16 cellular contexts compared by ENCODE assay signal in the genomic region with DNA sequence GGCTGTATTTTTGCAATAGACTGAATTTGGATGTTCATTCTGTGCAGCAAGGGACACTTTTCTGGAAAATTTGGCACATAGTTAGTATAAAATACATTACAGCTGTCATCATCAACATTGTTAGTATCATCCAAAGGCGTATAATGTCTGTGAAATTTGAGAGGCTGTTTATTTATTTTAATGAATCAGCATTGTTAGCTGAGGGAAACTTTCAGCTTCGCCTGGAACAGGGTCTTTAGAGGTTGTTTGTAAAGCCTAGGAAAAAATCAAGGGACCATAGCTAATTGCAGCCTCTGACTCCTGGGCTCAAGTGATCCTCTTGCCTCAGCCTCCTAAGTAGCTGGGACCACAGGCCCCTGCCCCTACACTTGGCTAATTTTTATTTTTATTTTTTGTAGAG.
DNase-seq lines count a peak whose midpoint lies in the region; ATAC-seq, FAIRE-seq and TF ChIP-seq lines count a peak whose summit lies in the region.
"Had no signal": no experiment of that assay in that cellular context is flagged by ENCODE, and none has a peak within 500 bp of the region (broad histone marks: within the 10 kb centered on the region; RNA-seq: fewer than 3 reads in every experiment).

No MANE protein-coding gene starts in this region.

- peaks cover 8 to 12% of the 10 kb centered on the region in 2 donors for H3K27me3 Mint-ChIP-seq in T-cell

- H3K27me3 ChIP-seq in MG63 (no peaks in the 10 kb centered on the region), bronchial epithelial cell (ENCODE audit: control insufficient read depth, insufficient read depth, low read length) (no peaks in the 10 kb centered on the region)

- POLR2A ChIA-PET in T-cell (lab: Charles Lee) = no interaction called here

- DNase-seq in NCI-H526 (lab: John Stamatoyannopoulos, UW) (peak; percentile 19 to 31), NCI-H526 treated with DMSO at 0.1 percent for 48 hours (lab: John Stamatoyannopoulos, UW) (no peak), MG63 (peak; percentile 17), bronchial epithelial cell (ENCODE audit: low read depth) (peak; percentile 59), skeletal muscle cell (ENCODE audit: low read depth) (peak; percentile 51), SIG-M5 treated with dmso at 0.1 percent for 504 hours (lab: John Stamatoyannopoulos, UW; ENCODE audit: unreplicated experiment) (no peak), T-cell (no peak)
- DNase-seq: activated CD8-positive, alpha-beta memory T cell treated with anti-CD3 and anti-CD28 coated beads, Interleukin-2, amount 50 U/mL, for 48 hours; activated naive CD4-positive, alpha-beta T cell treated with anti-CD3 and anti-CD28 coated beads for 36 hours; islet precursor cell; NCI-H69; T-helper 17 cell; trophoblast cell had no signal

- FAIRE-seq in bronchial epithelial cell (lab: Jason Lieb, UNC) = no peak

- no peak for TF ChIP-seq CTCF in bronchial epithelial cell (IDR thresholded peaks at IDR 0.05; ENCODE audit: insufficient read depth, low read length, severe bottlenecking)

- H3K4me3 Mint-ChIP-seq in T-cell = no peak overlapping the region
- H3K4me3 Mint-ChIP-seq: activated naive CD4-positive, alpha-beta T cell treated with anti-CD3 and anti-CD28 coated beads for 36 hours; stimulated activated memory B cell treated with anti-CD40 and anti-IgM and Interleukin-4, amounts not matched to agents 10 μg/mL and 1 μg/mL and 100 μg/mL, for 72 hours; T-helper 17 cell had no signal

- no peak overlapping the region for H3K27ac Mint-ChIP-seq in T-cell
- H3K27ac Mint-ChIP-seq: activated naive CD4-positive, alpha-beta T cell treated with anti-CD3 and anti-CD28 coated beads for 36 hours; stimulated activated memory B cell treated with anti-CD40 and anti-IgM and Interleukin-4, amounts not matched to agents 10 μg/mL and 1 μg/mL and 100 μg/mL, for 72 hours; T-helper 17 cell had no signal

- ATAC-seq in GM21717 (IDR thresholded peaks at IDR 0.05; ENCODE audit: unreplicated experiment) (no peak), T-cell (replicated peaks in 1 of 4) (no peak)
- ATAC-seq: activated CD4-positive, CD25-positive, alpha-beta regulatory T cell treated with anti-CD3 and anti-CD28 coated beads, Interleukin-2, amount 50 U/mL, for 24 hours; stimulated activated memory B cell treated with anti-CD40 and anti-IgM and Interleukin-4, amounts not matched to agents 10 μg/mL and 1 μg/mL and 100 μg/mL, for 72 hours; T-helper 17 cell had no signal

- no peaks in the 10 kb centered on the region for H3K36me3 Mint-ChIP-seq in T-cell
- H3K36me3 Mint-ChIP-seq: stimulated activated memory B cell treated with anti-CD40 and anti-IgM and Interleukin-4, amounts not matched to agents 10 μg/mL and 1 μg/mL and 100 μg/mL, for 72 hours had no signal

- H3K36me3 ChIP-seq in MG63 (no peaks in the 10 kb centered on the region), bronchial epithelial cell (ENCODE audit: control insufficient read depth, insufficient read depth, low read length) (no peaks in the 10 kb centered on the region)

- H3K4me1 Mint-ChIP-seq in T-cell = peaks cover 0 to 7% (median 2%) of the 10 kb centered on the region in 3 donors

- CTCF ChIA-PET in T-cell (lab: Charles Lee) = no interaction called here

- H3K4me3 ChIP-seq in MG63 = no peak overlapping the region
- H3K4me3 ChIP-seq in bronchial epithelial cell (ENCODE audit: low read depth, low read length) = no peak overlapping the region
- no peak overlapping the region for H3K4me3 ChIP-seq in skeletal muscle cell (ENCODE audit: low read depth, low read length)

- H3K9me3 ChIP-seq in MG63 = no peaks in the 10 kb centered on the region

- H3K9me3 Mint-ChIP-seq in T-cell = no peaks in the 10 kb centered on the region
- H3K9me3 Mint-ChIP-seq: activated naive CD4-positive, alpha-beta T cell treated with anti-CD3 and anti-CD28 coated beads for 36 hours; stimulated activated memory B cell treated with anti-CD40 and anti-IgM and Interleukin-4, amounts not matched to agents 10 μg/mL and 1 μg/mL and 100 μg/mL, for 72 hours had no signal

Comparison
In these comparisons a context has a peak if more than half of its experiments do, and no peak if none do; other contexts are left out.
1. DNase-seq: peak in NCI-H526 (2 of 2), MG63 (single experiment), bronchial epithelial cell (single experiment) and skeletal muscle cell (single experiment); none in NCI-H526 treated with DMSO at 0.1 percent for 48 hours (single experiment), SIG-M5 treated with dmso at 0.1 percent for 504 hours (single experiment) and T-cell (0 of 34).